In the genomic region with DNA sequence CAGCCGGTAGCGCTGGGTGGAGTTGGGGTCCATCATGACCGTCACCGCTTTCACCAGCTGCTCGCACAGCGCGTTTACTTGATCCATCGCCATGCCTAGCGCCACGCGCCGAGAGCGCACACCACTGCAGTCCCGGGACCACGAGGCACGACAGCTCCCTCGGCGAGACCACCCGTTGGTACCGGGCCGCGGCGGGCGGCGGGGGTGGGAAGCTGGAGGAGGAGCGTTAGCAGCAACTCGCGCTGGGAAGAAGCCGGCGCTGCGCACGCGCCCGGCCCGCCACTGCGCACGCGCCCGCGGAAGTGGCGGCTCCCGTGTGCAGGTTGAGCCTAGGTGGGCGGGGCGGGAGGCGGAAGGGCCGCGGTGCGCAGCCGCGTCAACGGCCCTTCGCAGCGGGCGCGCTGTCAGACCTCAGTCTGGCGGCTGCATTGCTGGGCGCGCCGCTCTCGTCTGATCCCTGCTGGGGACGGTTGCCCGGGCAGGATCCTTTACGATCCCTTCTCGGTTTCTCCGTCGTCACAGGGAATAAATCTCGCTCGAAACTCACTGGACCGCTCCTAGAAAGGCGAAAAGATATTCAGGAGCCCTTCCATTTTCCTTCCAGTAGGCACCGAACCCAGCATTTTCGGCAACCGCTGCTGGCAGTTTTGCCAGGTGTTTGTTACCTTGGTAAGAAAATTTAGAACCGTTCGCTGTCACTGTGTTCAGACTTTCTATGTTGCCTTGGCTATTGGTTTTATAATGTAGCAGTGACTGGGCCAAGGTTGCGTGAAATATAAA, we compare ENCODE assay signal across 8 cellular contexts. TPM values are rescaled to one million over a fixed set of nuclear protein-coding genes. Genes with fewer than 3 reads are reported as not detected.
DNase-seq lines count a peak whose midpoint lies in the region; ATAC-seq and TF ChIP-seq lines count a peak whose summit lies in the region.

A gene (plus strand): TSS at position 414 of the 780 bp plus-strand sequence. CDS start 6,135 bp downstream, outside the sequence.
A gene (minus strand): TSS at position 267 of the 780 bp plus-strand sequence. CDS start 174 bp downstream, at position 93.

- no peaks in the 10 kb centered on the region for H3K27me3 Mint-ChIP-seq in activated naive CD8-positive, alpha-beta T cell treated with anti-CD3 and anti-CD28 coated beads, Interleukin-2, amount 10 ng/mL, durations not matched to agents 7 days and 5 days

- peaks cover 32% of the 10 kb centered on the region for H3K4me1 Mint-ChIP-seq in activated naive CD8-positive, alpha-beta T cell treated with anti-CD3 and anti-CD28 coated beads, Interleukin-2, amount 10 ng/mL, durations not matched to agents 7 days and 5 days

- intact Hi-C loops in Right ventricle myocardium inferior (cut with DNase I): loop anchor here (2.0 kb wide), 1 partner anchor 59 kb away; a partner anchor contains a TSS
- intact Hi-C loops in ovary (cut with DNase I): no loop called here

- peak within 1 kb of the TSS; percentile 84 for H3K27ac ChIP-seq in SU-DHL-6 (ENCODE audit: low read depth, low read length)
- H3K27ac ChIP-seq in ovary: no peak within 1 kb of the TSS
- peak within 1 kb of the TSS; percentile 86 for H3K27ac ChIP-seq in thymus (ENCODE audit: low read depth)

- no peaks in the 10 kb centered on the region for H3K9me3 ChIP-seq in SU-DHL-6 (ENCODE audit: insufficient read depth, low read length)
- no peaks in the 10 kb centered on the region for H3K9me3 ChIP-seq in ovary
- no peaks in the 10 kb centered on the region for H3K9me3 ChIP-seq in thymus (ENCODE audit: control insufficient read depth)

- H3K4me3 ChIP-seq in SU-DHL-6 (ENCODE audit: insufficient read depth, low read length, poor library complexity, severe bottlenecking) (peak within 1 kb of the TSS; percentile 72), ovary (peak within 1 kb of the TSS; percentile 95), thymus (ENCODE audit: low read length) (peak within 1 kb of the TSS; percentile 73)

- peak within 1 kb of the TSS; percentile 77 for H3K4me2 ChIP-seq in SU-DHL-6 (ENCODE audit: low read depth, low read length, poor library complexity, severe bottlenecking)

- peaks cover 20% of the 10 kb centered on the region for H3K36me3 Mint-ChIP-seq in activated naive CD8-positive, alpha-beta T cell treated with anti-CD3 and anti-CD28 coated beads, Interleukin-2, amount 10 ng/mL, durations not matched to agents 7 days and 5 days

- no peaks in the 10 kb centered on the region for H3K27me3 ChIP-seq in SU-DHL-6 (ENCODE audit: low read length)
- no peaks in the 10 kb centered on the region for H3K27me3 ChIP-seq in ovary
- H3K27me3 ChIP-seq in thymus (ENCODE audit: control insufficient read depth, insufficient read depth): no peaks in the 10 kb centered on the region

- H3K79me2 ChIP-seq in SU-DHL-6 (ENCODE audit: insufficient read depth, low read length): peaks cover 74% of the 10 kb centered on the region

- POLR2A ChIA-PET in activated naive CD8-positive, alpha-beta T cell treated with anti-CD3 and anti-CD28 coated beads, Interleukin-2, amount 10 ng/mL, durations not matched to agents 7 days and 5 days (lab: Charles Lee): interaction anchor here (0.6 to 1.6 kb wide), 8 partner anchors 9 to 783 kb away, joined by 3 to 16 read pairs (median 4); a partner anchor contains a TSS

- H3K9ac ChIP-seq in SU-DHL-6 (ENCODE audit: low read length): peak within 1 kb of the TSS; percentile 85

- no peak for TF ChIP-seq POLR2A in ovary (IDR thresholded peaks at IDR 0.05)

- H3K9me2 ChIP-seq in SU-DHL-6 (replicated peaks; ENCODE audit: insufficient read depth, low read length): no peaks in the 10 kb centered on the region

- peak; percentile 94 to 96 (median 95) for DNase-seq in NCI-H1417 (lab: John Stamatoyannopoulos, UW)
- DNase-seq in activated naive CD8-positive, alpha-beta T cell treated with anti-CD3 and anti-CD28 coated beads, Interleukin-2, amount 10 ng/mL, durations not matched to agents 7 days and 5 days: peak; percentile 95
- DNase-seq in Right ventricle myocardium inferior (ENCODE audit: missing footprints): peak; percentile 95
- peak; percentile 86 to 94 (median 89) for DNase-seq in ovary

- TF ChIP-seq CTCF in GM12873 (IDR thresholded peaks at IDR 0.05; ENCODE audit: insufficient read depth, low read depth, low read length, missing control alignments): peak; percentile 38
- no peak for TF ChIP-seq CTCF in SU-DHL-6 (IDR thresholded peaks at IDR 0.05; ENCODE audit: insufficient read depth, low read length, poor library complexity, severe bottlenecking)
- no peak for TF ChIP-seq CTCF in ovary (IDR thresholded peaks at IDR 0.05)

- no peaks in the 10 kb centered on the region for H3K9me3 Mint-ChIP-seq in activated naive CD8-positive, alpha-beta T cell treated with anti-CD3 and anti-CD28 coated beads, Interleukin-2, amount 10 ng/mL, durations not matched to agents 7 days and 5 days

- H2AFZ ChIP-seq in SU-DHL-6 (ENCODE audit: low read depth, low read length, severe bottlenecking): peak within 1 kb of the TSS; percentile 63

- H4K20me1 ChIP-seq in SU-DHL-6 (ENCODE audit: low read depth, low read length): peaks cover 13% of the 10 kb centered on the region

- peaks cover 37% of the 10 kb centered on the region for H3F3A ChIP-seq in SU-DHL-6 (ENCODE audit: insufficient read depth)

- H3K4me1 ChIP-seq in ovary (ENCODE audit: insufficient read depth) (peaks cover 6% of the 10 kb centered on the region), thymus (ENCODE audit: control insufficient read depth, insufficient read depth, low read length) (peaks cover 16% of the 10 kb centered on the region)

- peaks cover 39% of the 10 kb centered on the region for H3K36me3 ChIP-seq in SU-DHL-6 (ENCODE audit: low read length)
- H3K36me3 ChIP-seq in ovary: no peaks in the 10 kb centered on the region
- peaks cover 3% of the 10 kb centered on the region for H3K36me3 ChIP-seq in thymus (ENCODE audit: control insufficient read depth, insufficient read depth)

- H3K27ac Mint-ChIP-seq in activated naive CD8-positive, alpha-beta T cell treated with anti-CD3 and anti-CD28 coated beads, Interleukin-2, amount 10 ng/mL, durations not matched to agents 7 days and 5 days: peak within 1 kb of the TSS; percentile 88

- 0% methylated on average over 53 to 76 of the region's 76 CpGs for WGBS in ovary, 3 donors
- under 1% methylated on average over 76 of the region's 76 CpGs for WGBS in thymus

- no peak for TF ChIP-seq EP300 in ovary (IDR thresholded peaks at IDR 0.05)

- peak within 1 kb of the TSS; percentile 95 for H3K4me3 Mint-ChIP-seq in activated naive CD8-positive, alpha-beta T cell treated with anti-CD3 and anti-CD28 coated beads, Interleukin-2, amount 10 ng/mL, durations not matched to agents 7 days and 5 days

- ATAC-seq in HG02759 (IDR thresholded peaks at IDR 0.05; ENCODE audit: unreplicated experiment): peak; percentile 91
- peak; percentile 95 for ATAC-seq in activated naive CD8-positive, alpha-beta T cell treated with anti-CD3 and anti-CD28 coated beads, Interleukin-2, amount 10 ng/mL, durations not matched to agents 7 days and 5 days (ENCODE audit: low read depth)
- ATAC-seq in Right ventricle myocardium inferior: peak; percentile 100

RNA-seq across cellular contexts. Expression of the first gene that starts in this region (rescaled TPM):
- 10 to 100 TPM; 57.3 to 62.0 TPM for total RNA-seq in activated naive CD8-positive, alpha-beta T cell treated with anti-CD3 and anti-CD28 coated beads, Interleukin-2, amount 10 ng/mL, durations not matched to agents 7 days and 5 days
- total RNA-seq in Right ventricle myocardium inferior: 5.9 TPM
- total RNA-seq in ovary: 10 to 100 TPM in 3 of 7 donors, 1 to 10 TPM in 4; 4.6 to 14.1 (median 8.6) TPM
- polyA plus RNA-seq in ovary: 10 to 100 TPM in 1 of 2 donors, 1 to 10 TPM in 1; 5.2 to 15.5 TPM
- 6.2 TPM for polyA plus RNA-seq in thymus

RNA-seq across cellular contexts. Expression of the second gene that starts in this region (rescaled TPM):
- 10 to 100 TPM; 46.1 to 47.0 TPM for total RNA-seq in activated naive CD8-positive, alpha-beta T cell treated with anti-CD3 and anti-CD28 coated beads, Interleukin-2, amount 10 ng/mL, durations not matched to agents 7 days and 5 days
- 11.7 TPM for total RNA-seq in Right ventricle myocardium inferior
- total RNA-seq in ovary: 10 to 100 TPM in 6 of 7 donors, 1 to 10 TPM in 1; 9.8 to 41.8 (median 27.6) TPM
- 10 to 100 TPM in 1 of 2 donors, 1 to 10 TPM in 1; 6.8 to 24.5 TPM for polyA plus RNA-seq in ovary
- polyA plus RNA-seq in thymus: 16.7 TPM

Comparison
In these comparisons a context has a peak if more than half of its experiments do, and no peak if none do; other contexts are left out.
1. H3K27ac ChIP-seq: peak in SU-DHL-6 (single experiment) and thymus (single experiment); none in ovary (0 of 2).
2. Peak in every context shown above with its lines, with median percentiles within 50 percentile points of each other: ATAC-seq, DNase-seq and H3K4me3 ChIP-seq.